1 cellular context compared by ENCODE assay signal in the genomic region with DNA sequence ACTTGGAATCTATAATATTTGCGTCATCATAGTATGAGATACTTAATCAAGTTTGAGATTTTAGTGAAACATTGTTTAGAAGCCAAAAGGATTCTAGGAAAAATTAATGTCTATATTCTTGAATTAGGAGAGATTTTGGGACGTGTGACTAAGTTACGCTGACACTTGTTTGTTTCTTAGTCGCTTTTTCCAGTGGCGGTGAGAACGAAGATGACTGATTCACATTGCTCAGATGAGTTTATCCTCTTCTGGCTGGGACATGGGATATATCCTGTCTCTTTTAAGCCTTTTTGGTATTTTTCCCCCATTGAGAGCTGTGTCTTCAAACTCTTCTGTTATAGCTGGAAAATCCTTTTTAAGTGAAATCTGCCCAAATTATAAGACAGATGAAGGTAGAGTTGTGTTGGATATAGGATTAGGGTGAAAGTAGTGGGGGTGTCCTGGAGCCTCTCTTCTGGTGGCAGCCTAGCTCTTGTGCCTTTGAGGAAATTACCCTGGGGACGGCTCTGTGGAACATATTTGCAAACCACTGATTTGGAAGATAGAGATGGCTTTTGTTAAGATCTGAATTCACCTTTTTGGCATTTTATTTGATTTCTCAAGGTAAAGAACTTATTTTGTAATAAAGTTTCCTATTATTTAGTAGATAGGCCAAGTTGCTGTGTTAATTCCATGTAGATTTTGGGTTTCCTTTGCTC.
TF ChIP-seq lines count a peak whose summit lies in the region.

No MANE protein-coding gene starts in this region.

TF ChIP-seq in IMR-90, 13 proteins besides CTCF, POLR2A, EP300 and RAD21:
- no peak for TF ChIP-seq MAZ (IDR thresholded peaks at IDR 0.05; ENCODE audit: borderline replicate concordance, low read depth, low read length)
- no peak for TF ChIP-seq BHLHE40 (IDR thresholded peaks at IDR 0.05; ENCODE audit: low read depth, low read length)
- TF ChIP-seq RFX5 (IDR thresholded peaks at IDR 0.05; ENCODE audit: low read depth, low read length) = no peak
- TF ChIP-seq CHD1 (IDR thresholded peaks at IDR 0.05; ENCODE audit: low read depth, low read length) = no peak
- no peak for TF ChIP-seq RCOR1 (IDR thresholded peaks at IDR 0.05; ENCODE audit: insufficient replicate concordance, low read length)
- no peak for TF ChIP-seq NFE2L2 (IDR thresholded peaks at IDR 0.05; ENCODE audit: low read depth, low read length)
- TF ChIP-seq FOS (IDR thresholded peaks at IDR 0.05; ENCODE audit: low read depth, low read length) = no peak
- TF ChIP-seq MAFK (IDR thresholded peaks at IDR 0.05; ENCODE audit: low read depth, low read length) = no peak
- TF ChIP-seq CEBPB (IDR thresholded peaks at IDR 0.05; ENCODE audit: low read depth, low read length) = no peak
- no peak for TF ChIP-seq MXI1 (IDR thresholded peaks at IDR 0.05; ENCODE audit: borderline replicate concordance, low read depth, low read length)
- TF ChIP-seq SMC3 (IDR thresholded peaks at IDR 0.05; ENCODE audit: low read depth, low read length) = no peak
- TF ChIP-seq, protein P1, sequence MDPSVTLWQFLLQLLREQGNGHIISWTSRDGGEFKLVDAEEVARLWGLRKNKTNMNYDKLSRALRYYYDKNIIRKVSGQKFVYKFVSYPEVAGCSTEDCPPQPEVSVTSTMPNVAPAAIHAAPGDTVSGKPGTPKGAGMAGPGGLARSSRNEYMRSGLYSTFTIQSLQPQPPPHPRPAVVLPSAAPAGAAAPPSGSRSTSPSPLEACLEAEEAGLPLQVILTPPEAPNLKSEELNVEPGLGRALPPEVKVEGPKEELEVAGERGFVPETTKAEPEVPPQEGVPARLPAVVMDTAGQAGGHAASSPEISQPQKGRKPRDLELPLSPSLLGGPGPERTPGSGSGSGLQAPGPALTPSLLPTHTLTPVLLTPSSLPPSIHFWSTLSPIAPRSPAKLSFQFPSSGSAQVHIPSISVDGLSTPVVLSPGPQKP (IDR thresholded peaks at IDR 0.05; ENCODE audit: borderline replicate concordance, low read depth, low read length) = no peak
- TF ChIP-seq, protein P2, sequence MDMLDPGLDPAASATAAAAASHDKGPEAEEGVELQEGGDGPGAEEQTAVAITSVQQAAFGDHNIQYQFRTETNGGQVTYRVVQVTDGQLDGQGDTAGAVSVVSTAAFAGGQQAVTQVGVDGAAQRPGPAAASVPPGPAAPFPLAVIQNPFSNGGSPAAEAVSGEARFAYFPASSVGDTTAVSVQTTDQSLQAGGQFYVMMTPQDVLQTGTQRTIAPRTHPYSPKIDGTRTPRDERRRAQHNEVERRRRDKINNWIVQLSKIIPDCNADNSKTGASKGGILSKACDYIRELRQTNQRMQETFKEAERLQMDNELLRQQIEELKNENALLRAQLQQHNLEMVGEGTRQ (IDR thresholded peaks at IDR 0.05; ENCODE audit: low read depth, low read length) = no peak
